ENCODE assay signal across 17 cellular contexts in genomic region chr7:45482451-45482850, GRCh38.
"Had no signal": no experiment of that assay in that cellular context is flagged by ENCODE, and none has a peak within 500 bp of the region (broad histone marks: within the 10 kb centered on the region; RNA-seq: fewer than 3 reads in every experiment).

No MANE protein-coding gene starts in this region.

- H3K27ac ChIP-seq: coronary artery, heart left ventricle, neutrophil, skin epidermis, uterus had no signal

- H3K27ac Mint-ChIP-seq: endodermal cell; naive thymus-derived CD4-positive, alpha-beta T cell; nephron progenitor cell; type B pancreatic cell had no signal

- DNase-seq: effector CD4-positive, alpha-beta T cell; endodermal cell; erythroblast; heart left ventricle; hippocampal formation; mesendoderm; naive thymus-derived CD4-positive, alpha-beta T cell; nephron progenitor cell; stimulated activated CD4-positive, alpha-beta T cell treated with anti-CD3 and anti-CD28 coated beads, Interleukin-2, amount 100 ng/mL, for 24 hours; stimulated activated naive CD4-positive, alpha-beta T cell treated with Interleukin-2 at 50 U/mL for 16 hours; uterus had no signal

- H3K9me3 Mint-ChIP-seq: endodermal cell, nephron progenitor cell, type B pancreatic cell had no signal

- H3K27me3 ChIP-seq: heart left ventricle, neutrophil, uterus had no signal

- FAIRE-seq: endothelial cell of umbilical vein, frontal cortex had no signal

- H3K4me3 Mint-ChIP-seq: endodermal cell; naive thymus-derived CD4-positive, alpha-beta T cell; nephron progenitor cell; type B pancreatic cell had no signal

- H3K36me3 ChIP-seq: heart left ventricle, neutrophil, uterus had no signal

- H3K4me1 ChIP-seq: heart left ventricle, uterus had no signal

- H3K4me1 Mint-ChIP-seq: naive thymus-derived CD4-positive, alpha-beta T cell; nephron progenitor cell had no signal

- H3K4me3 ChIP-seq: coronary artery, heart left ventricle, skin epidermis, uterus had no signal

- H3K9me3 ChIP-seq: heart left ventricle, neutrophil, uterus had no signal

- H3K36me3 Mint-ChIP-seq: naive thymus-derived CD4-positive, alpha-beta T cell; type B pancreatic cell had no signal
